9 cellular contexts compared by ENCODE assay signal in the genomic region with DNA sequence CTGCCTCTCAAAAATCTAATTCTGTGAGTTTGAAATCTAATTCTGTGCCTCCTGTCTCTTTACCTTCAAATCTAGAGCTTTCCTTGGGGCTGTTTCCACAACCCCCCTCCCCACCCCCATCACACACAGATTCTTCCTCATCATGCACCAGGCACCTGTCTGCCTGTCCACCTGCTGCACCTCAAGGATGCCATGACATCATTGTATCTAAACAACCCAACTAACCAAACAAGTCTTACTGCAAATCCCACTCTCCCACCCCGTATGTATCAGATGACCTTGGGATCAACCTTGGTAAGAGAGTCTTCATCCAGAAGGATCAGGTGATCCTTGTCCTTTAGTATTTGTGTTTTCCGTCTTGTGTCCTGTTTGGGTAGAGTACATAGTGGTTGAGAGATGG.
"Had no signal": no experiment of that assay in that cellular context is flagged by ENCODE, and none has a peak within 500 bp of the region (broad histone marks: within the 10 kb centered on the region; RNA-seq: fewer than 3 reads in every experiment).

No MANE protein-coding gene starts in this region.

- ATAC-seq: GM23338, K562 had no signal

- DNase-seq: H9, HCEC 1CT, HFFc6, IMR-90 had no signal

- H3K4me3 ChIP-seq: GM23338, K562 had no signal

- FAIRE-seq: H1, H54, K562 had no signal

- H3K27ac ChIP-seq: HL-60 had no signal

- H2AFZ ChIP-seq: GM23338 had no signal

- H3K4me2 ChIP-seq: GM23338 had no signal
